In genomic region chr20:53926428-53927028, GRCh38 we compare ENCODE assay signal across 8 cellular contexts.
DNase-seq lines count a peak whose midpoint lies in the region; ATAC-seq and TF ChIP-seq lines count a peak whose summit lies in the region.

No MANE protein-coding gene starts in this region.

- peak overlapping the region; percentile 66; the same call in 1 of the 2 replicates for H2AFZ ChIP-seq in OCI-LY7 (ENCODE audit: low read length)

- H3K9me3 ChIP-seq in OCI-LY7 (ENCODE audit: low read length) (peaks cover 11% of the 10 kb centered on the region; the same call in 1 of the 2 replicates), duodenal mucosa (ENCODE audit: control insufficient read depth in 1 of 2, low read length in 2 of 2) (no peaks in the 10 kb centered on the region)

- H3K27me3 ChIP-seq in duodenal mucosa (ENCODE audit: control insufficient read depth in 1 of 2, insufficient read depth in 2 of 2, low read length in 2 of 2), result no peaks in the 10 kb centered on the region

- POLR2A ChIA-PET in OCI-LY7 (lab: Charles Lee), result interaction anchor here (0.6 to 7.5 kb wide), 20 partner anchors 10 to 1179 kb away, joined by 3 to 102 read pairs (median 4); no protein-coding TSS in a partner anchor

- intact Hi-C loops in OCI-LY7 (cut with micrococcal nuclease; ENCODE audit: unreplicated experiment), result no loop called here

- H3K4me2 ChIP-seq in OCI-LY7 (ENCODE audit: low read length), result peak overlapping the region; percentile 97

- peak overlapping the region; percentile 59 for H3K4me3 ChIP-seq in OCI-LY7 (ENCODE audit: low read depth, low read length, poor library complexity, severe bottlenecking)
- H3K4me3 ChIP-seq in duodenal mucosa (ENCODE audit: low read depth in 1 of 2, low read length in 2 of 2), result no peak overlapping the region
- H3K4me3 ChIP-seq in coronary artery, result no peak overlapping the region

- peaks cover 10% of the 10 kb centered on the region for H3K9me3 Mint-ChIP-seq in nephron progenitor cell

- H3K4me1 ChIP-seq in OCI-LY7 (ENCODE audit: insufficient read depth, low read length, poor library complexity, severe bottlenecking) (peaks cover 95% of the 10 kb centered on the region), duodenal mucosa (ENCODE audit: control insufficient read depth in 1 of 2, insufficient read depth in 2 of 2, low read length in 2 of 2) (peaks cover 15 to 23% of the 10 kb centered on the region in 2 donors)

- no peak overlapping the region for H3K9ac ChIP-seq in duodenal mucosa (ENCODE audit: low read depth in 1 of 2, low read length in 2 of 2)

- no peaks in the 10 kb centered on the region for H3K36me3 Mint-ChIP-seq in nephron progenitor cell (ENCODE audit: low read depth)

- H4K20me1 ChIP-seq in OCI-LY7 (ENCODE audit: insufficient read depth, low read length), result no peaks in the 10 kb centered on the region

- no peaks in the 10 kb centered on the region for H3K9me2 ChIP-seq in OCI-LY7 (ENCODE audit: insufficient read depth, low read length)

- DNase-seq in AG09319 (ENCODE audit: extremely low read depth, low read depth) (peak; percentile 58), OCI-LY7 (ENCODE audit: low spot score) (peak; percentile 95), nephron progenitor cell (no peak), coronary artery (ENCODE audit: low spot score) (no peak), NCI-H524 treated with DMSO at 0.1 percent for 48 hours (lab: John Stamatoyannopoulos, UW) (no peak)

- H3K27ac ChIP-seq in OCI-LY7 (ENCODE audit: low read depth, low read length, poor library complexity, severe bottlenecking), result peak overlapping the region; percentile 99
- H3K27ac ChIP-seq in duodenal mucosa (ENCODE audit: low read depth, low read length), result peak overlapping the region; percentile 10
- no peak overlapping the region for H3K27ac ChIP-seq in coronary artery

- H3K27me3 Mint-ChIP-seq in nephron progenitor cell (ENCODE audit: low read depth, poor library complexity), result no peaks in the 10 kb centered on the region

- H3K79me2 ChIP-seq in OCI-LY7 (ENCODE audit: insufficient read depth, low read depth, low read length), result no peaks in the 10 kb centered on the region

- H3K27ac Mint-ChIP-seq in nephron progenitor cell, result peak overlapping the region; percentile 11

- CTCF ChIA-PET in OCI-LY7 (lab: Charles Lee; ENCODE audit: unreplicated experiment), result interaction anchor here (1.0 kb wide), 2 partner anchors 12 to 28 kb away, joined by 3 read pairs; no protein-coding TSS in a partner anchor

- TF ChIP-seq CTCF in AG09319 (IDR thresholded peaks at IDR 0.05; ENCODE audit: low read depth, low read length) (no peak), OCI-LY7 (conservative IDR thresholded peaks at IDR 0.05; ENCODE audit: low read length) (no peak), nephron progenitor cell (IDR thresholded peaks at IDR 0.05) (no peak), coronary artery (IDR thresholded peaks at IDR 0.05) (no peak)

- H3K4me1 Mint-ChIP-seq in nephron progenitor cell, result peaks cover 14% of the 10 kb centered on the region

- ATAC-seq in GM18867 (IDR thresholded peaks at IDR 0.05; ENCODE audit: unreplicated experiment) (peak; percentile 59), HG03045 (IDR thresholded peaks at IDR 0.05; ENCODE audit: unreplicated experiment) (peak; percentile 59)

- H3K36me3 ChIP-seq in OCI-LY7 (ENCODE audit: insufficient read depth, low read length) (peaks cover 8% of the 10 kb centered on the region), duodenal mucosa (ENCODE audit: control insufficient read depth in 1 of 2, insufficient read depth in 2 of 2, low read length in 2 of 2) (no peaks in the 10 kb centered on the region)

- no peak overlapping the region for H3K4me3 Mint-ChIP-seq in nephron progenitor cell

- no TSS peak for BruUV-seq in OCI-LY7 (replicated peaks; lab: Mats Ljungman, UMichigan)

Comparison
In these comparisons a context has a peak if more than half of its experiments do, and no peak if none do; other contexts are left out.
1. DNase-seq: peak in AG09319 (single experiment) and OCI-LY7 (single experiment); none in nephron progenitor cell (single experiment), coronary artery (single experiment) and NCI-H524 treated with DMSO at 0.1 percent for 48 hours (single experiment).
2. H3K27ac ChIP-seq: peak in OCI-LY7 (single experiment) and duodenal mucosa (single experiment); none in coronary artery (0 of 2).